In genomic region chr1:222387020-222387816, GRCh38 we compare ENCODE assay signal across 11 cellular contexts.
DNase-seq lines count a peak whose midpoint lies in the region; ATAC-seq and TF ChIP-seq lines count a peak whose summit lies in the region.
"Had no signal": no experiment of that assay in that cellular context is flagged by ENCODE, and none has a peak within 500 bp of the region (broad histone marks: within the 10 kb centered on the region; RNA-seq: fewer than 3 reads in every experiment).

No MANE protein-coding gene starts in this region.

- H3K36me3 Mint-ChIP-seq in endothelial cell (ENCODE audit: low read depth, unreplicated experiment) = no peaks in the 10 kb centered on the region

- H3K9me3 Mint-ChIP-seq in endothelial cell (ENCODE audit: unreplicated experiment) = no peaks in the 10 kb centered on the region

- no peak overlapping the region for H3K27ac Mint-ChIP-seq in endothelial cell (ENCODE audit: unreplicated experiment)

- POLR2A ChIA-PET in A673 (lab: Charles Lee; ENCODE audit: low non-redundant PET) = no interaction called here

- H3K27me3 Mint-ChIP-seq in endothelial cell (ENCODE audit: unreplicated experiment) = no peaks in the 10 kb centered on the region

- TF ChIP-seq CTCF in A673 (conservative IDR thresholded peaks at IDR 0.05; ENCODE audit: low read depth, low read length) = peak; percentile 36; the same call in 1 of the 2 replicates
- peak; percentile 7 for TF ChIP-seq CTCF in GM10266 (IDR thresholded peaks at IDR 0.05; ENCODE audit: control insufficient read depth, insufficient read depth, low read depth, missing control alignments)
- no peak for TF ChIP-seq CTCF in endothelial cell (IDR thresholded peaks at IDR 0.05; ENCODE audit: unreplicated experiment)
- TF ChIP-seq CTCF in upper lobe of right lung (IDR thresholded peaks at IDR 0.05) = no peak

- H3K27me3 ChIP-seq in A673 (replicated peaks; ENCODE audit: insufficient read depth, low read depth, low read length, poor library complexity) = no peaks in the 10 kb centered on the region
- no peaks in the 10 kb centered on the region for H3K27me3 ChIP-seq in upper lobe of right lung
- no peaks in the 10 kb centered on the region for H3K27me3 ChIP-seq in right cardiac atrium (ENCODE audit: control insufficient read depth, insufficient read depth)
- no peaks in the 10 kb centered on the region for H3K27me3 ChIP-seq in effector memory CD4-positive, alpha-beta T cell (replicated peaks; ENCODE audit: control insufficient read depth, insufficient read depth, low read length, poor library complexity, severe bottlenecking)

- H3K4me1 Mint-ChIP-seq in endothelial cell (ENCODE audit: unreplicated experiment) = peaks cover 3% of the 10 kb centered on the region

- no peak for ATAC-seq in upper lobe of right lung
- ATAC-seq in right cardiac atrium = no peak

- no peak overlapping the region for H3K4me3 Mint-ChIP-seq in endothelial cell (ENCODE audit: unreplicated experiment)

- intact Hi-C loops in A673 (cut with micrococcal nuclease; ENCODE audit: unreplicated experiment) = no loop called here
- intact Hi-C loops in upper lobe of right lung (cut with DNase I) = no loop called here
- intact Hi-C loops in right cardiac atrium (cut with DNase I) = no loop called here

- BruUV-seq in A673 (replicated peaks; lab: Mats Ljungman, UMichigan) = no TSS peak

- H3K9me3 ChIP-seq in A673 (ENCODE audit: low read depth, low read length, poor library complexity, severe bottlenecking) (no peaks in the 10 kb centered on the region), upper lobe of right lung (no peaks in the 10 kb centered on the region), right cardiac atrium (ENCODE audit: control insufficient read depth, low read length) (no peaks in the 10 kb centered on the region)
- H3K9me3 ChIP-seq in effector memory CD4-positive, alpha-beta T cell (ENCODE audit: control insufficient read depth, low read length) = no peaks in the 10 kb centered on the region

- H3K4me3 ChIP-seq in A673 (ENCODE audit: low read depth, low read length, poor library complexity, severe bottlenecking) = no peak overlapping the region
- no peak overlapping the region for H3K4me3 ChIP-seq in upper lobe of right lung
- H3K4me3 ChIP-seq in right cardiac atrium (ENCODE audit: low read length) = no peak overlapping the region
- no peak overlapping the region for H3K4me3 ChIP-seq in effector memory CD4-positive, alpha-beta T cell (ENCODE audit: insufficient read depth, low read depth, low read length, poor library complexity, severe bottlenecking)

- no peaks in the 10 kb centered on the region for H3K36me3 ChIP-seq in A673 (ENCODE audit: insufficient read depth, low read length, poor library complexity, severe bottlenecking)
- no peaks in the 10 kb centered on the region for H3K36me3 ChIP-seq in upper lobe of right lung
- H3K36me3 ChIP-seq in effector memory CD4-positive, alpha-beta T cell (ENCODE audit: control insufficient read depth, insufficient read depth, low read length) = no peaks in the 10 kb centered on the region

- H3K27ac ChIP-seq in A673 (ENCODE audit: low read depth, low read length, poor library complexity, severe bottlenecking) (no peak overlapping the region), upper lobe of right lung (no peak overlapping the region), right cardiac atrium (ENCODE audit: low read length) (no peak overlapping the region)
- no peak overlapping the region for H3K27ac ChIP-seq in effector memory CD4-positive, alpha-beta T cell (ENCODE audit: insufficient read depth, low read length, poor library complexity, severe bottlenecking)
- H3K27ac ChIP-seq: VCaP had no signal

- WGBS in right cardiac atrium = 83% methylated on average over 8 of the region's 8 CpGs

- CTCF ChIA-PET in A673 (lab: Charles Lee) = no interaction called here

- no peak for DNase-seq in A673 (ENCODE audit: low spot score)
- DNase-seq in GM10266 (ENCODE audit: extremely low spot score) = no peak
- DNase-seq in NCI-H82 treated with DMSO at 0.1 percent for 48 hours (lab: John Stamatoyannopoulos, UW; ENCODE audit: unreplicated experiment) = peak; percentile 3
- peak; percentile 9 for DNase-seq in endothelial cell (ENCODE audit: low spot score)
- DNase-seq in upper lobe of right lung = no peak
- no peak for DNase-seq in right cardiac atrium
- no peak for DNase-seq in effector memory CD4-positive, alpha-beta T cell
- DNase-seq in 8988T = no peak
- DNase-seq: activated effector memory CD4-positive, alpha-beta T cell treated with Interleukin-2 at 50 U/mL for 16 hours; COR-L47 had no signal

- H3K4me1 ChIP-seq in A673 (ENCODE audit: insufficient read depth, low read length, poor library complexity, severe bottlenecking) (no peaks in the 10 kb centered on the region), upper lobe of right lung (no peaks in the 10 kb centered on the region), right cardiac atrium (ENCODE audit: control insufficient read depth, insufficient read depth, low read length) (no peaks in the 10 kb centered on the region)
- no peaks in the 10 kb centered on the region for H3K4me1 ChIP-seq in effector memory CD4-positive, alpha-beta T cell (ENCODE audit: control insufficient read depth, insufficient read depth, low read length, poor library complexity, severe bottlenecking)

Comparison
In these comparisons a context has a peak if more than half of its experiments do, and no peak if none do; other contexts are left out.
1. DNase-seq: peak in NCI-H82 treated with DMSO at 0.1 percent for 48 hours (single experiment) and endothelial cell (single experiment); none in A673 (single experiment), GM10266 (single experiment), upper lobe of right lung (single experiment), right cardiac atrium (0 of 3), effector memory CD4-positive, alpha-beta T cell (0 of 3) and 8988T (single experiment).
2. CTCF ChIP-seq: peak in A673 (single experiment) and GM10266 (single experiment); none in endothelial cell (single experiment) and upper lobe of right lung (single experiment).